ENCODE assay signal across 30 cellular contexts in the genomic region with DNA sequence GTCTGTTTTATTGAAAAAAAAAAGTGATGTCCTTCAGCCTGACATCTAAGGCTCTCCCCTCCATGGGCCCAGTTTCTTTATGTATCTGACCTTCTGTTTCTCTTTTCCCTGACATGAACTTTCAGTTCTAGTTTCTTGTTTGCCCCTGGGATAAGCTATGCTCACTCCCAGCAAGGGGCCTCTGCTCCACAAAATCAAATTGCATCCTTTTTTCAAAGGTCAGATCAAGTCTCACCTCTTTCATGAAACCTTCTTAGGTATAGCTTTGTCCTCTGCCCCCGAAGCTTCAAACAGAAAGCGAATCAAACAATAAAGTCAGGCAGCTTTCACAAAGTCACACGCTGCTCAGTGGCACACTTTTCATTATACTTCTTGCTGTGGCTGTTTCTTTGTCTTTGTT. TPM values are rescaled to one million over a fixed set of nuclear protein-coding genes. Genes with fewer than 3 reads are reported as not detected.
"Had no signal": no experiment of that assay in that cellular context is flagged by ENCODE, and none has a peak within 500 bp of the region (broad histone marks: within the 10 kb centered on the region; RNA-seq: fewer than 3 reads in every experiment).

No MANE protein-coding gene starts in this region.

- H3K4me1 Mint-ChIP-seq: endodermal cell, mesothelial cell of epicardium, naive B cell, nephron progenitor cell had no signal

- ATAC-seq: activated T-cell treated with anti-CD3 and anti-CD28 coated beads, Interleukin-2, amount 50 U/mL, for 4 hours; heart right ventricle; pancreas had no signal

- H3K4me1 ChIP-seq: esophagus squamous epithelium, heart right ventricle, pancreas, prostate gland, upper lobe of left lung, vagina had no signal

- H3K9me3 Mint-ChIP-seq: activated T-cell treated with anti-CD3 and anti-CD28 coated beads, Interleukin-2, amount 50 U/mL, for 4 hours; dendritic cell treated with granulocyte-macrophage colony-stimulating factor and Interleukin-4, amounts not matched to agents 40 ng/mL and 50 ng/mL, for 4 days; endodermal cell; mesothelial cell of epicardium; nephron progenitor cell had no signal

- H3K9me3 ChIP-seq: esophagus squamous epithelium, heart right ventricle, pancreas, prostate gland, upper lobe of left lung, vagina had no signal

- H3K36me3 Mint-ChIP-seq: mesothelial cell of epicardium, naive B cell had no signal

- H3K27ac ChIP-seq: esophagus squamous epithelium, heart right ventricle, pancreas, prostate gland, upper lobe of left lung, vagina had no signal

- H3K4me3 ChIP-seq: esophagus squamous epithelium, heart right ventricle, pancreas, prostate gland, smooth muscle cell, upper lobe of left lung, vagina had no signal

- H3K27ac Mint-ChIP-seq: activated naive CD8-positive, alpha-beta T cell; dendritic cell treated with granulocyte-macrophage colony-stimulating factor and Interleukin-4, amounts not matched to agents 40 ng/mL and 50 ng/mL, for 4 days; endodermal cell; mesothelial cell of epicardium; nephron progenitor cell had no signal

- H3K27me3 ChIP-seq: esophagus squamous epithelium, pancreas, upper lobe of left lung, vagina had no signal

- H3K4me2 ChIP-seq: smooth muscle cell had no signal

- DNase-seq: activated CD4-positive, alpha-beta T cell treated with anti-CD3 and anti-CD28 coated beads for 1 hour; activated CD8-positive, alpha-beta memory T cell treated with anti-CD3 and anti-CD28 coated beads for 24 hours; activated CD8-positive, alpha-beta memory T cell treated with anti-CD3 and anti-CD28 coated beads, Interleukin-2, amount 50 U/mL, for 48 hours; activated naive CD4-positive, alpha-beta T cell treated with Interleukin-2 at 50 U/mL for 16 hours; activated T-cell treated with anti-CD3 and anti-CD28 coated beads, Interleukin-2, amount 50 U/mL, for 4 hours; amniotic stem cell; caudate nucleus; endodermal cell; esophagus squamous epithelium; foreskin melanocyte; heart right ventricle; naive B cell; nephron progenitor cell; nucleus accumbens; pancreas; stimulated activated CD4-positive, alpha-beta T cell treated with anti-CD3 and anti-CD28 coated beads, Interleukin-1b, Interleukin-23, amount 100 ng/mL, for 48 hours; stimulated activated naive CD4-positive, alpha-beta T cell treated with Interleukin-2 at 50 U/mL for 16 hours; substantia nigra; SW 1271; T-helper 2 cell; upper lobe of left lung had no signal

- H3K36me3 ChIP-seq: esophagus squamous epithelium, heart right ventricle, pancreas, prostate gland, upper lobe of left lung, vagina had no signal

- H3K4me3 Mint-ChIP-seq: activated naive CD8-positive, alpha-beta T cell; activated T-cell treated with anti-CD3 and anti-CD28 coated beads, Interleukin-2, amount 50 U/mL, for 4 hours; dendritic cell treated with granulocyte-macrophage colony-stimulating factor and Interleukin-4, amounts not matched to agents 40 ng/mL and 50 ng/mL, for 4 days; endodermal cell; mesothelial cell of epicardium; naive B cell; nephron progenitor cell had no signal

- H3K27me3 Mint-ChIP-seq: activated naive CD8-positive, alpha-beta T cell had no signal

RNA-seq across cellular contexts. Expression of a gene that starts 23.4 kb away (rescaled TPM):
- total RNA-seq: activated T-cell treated with anti-CD3 and anti-CD28 coated beads, Interleukin-2, amount 50 U/mL, for 4 hours; endodermal cell; esophagus squamous epithelium; glomerular endothelial cell; heart right ventricle; kidney epithelial cell; lower leg skin; mesothelial cell of epicardium; pancreas; smooth muscle cell; vagina had no signal
